Comparison of ENCODE assay signal across 25 cellular contexts in genomic region chr7:105952917-105953595, GRCh38.
"Had no signal": no experiment of that assay in that cellular context is flagged by ENCODE, and none has a peak within 500 bp of the region (broad histone marks: within the 10 kb centered on the region; RNA-seq: fewer than 3 reads in every experiment).

No MANE protein-coding gene starts in this region.

- H3K27ac ChIP-seq: suprapubic skin, testis, thoracic aorta, thyroid gland, tibial artery, tibial nerve, transverse colon, upper lobe of left lung, upper lobe of right lung, uterus, vagina had no signal

- ATAC-seq: stimulated activated effector memory CD8-positive, alpha-beta T cell treated with anti-CD3 and anti-CD28 coated beads, Interleukin-12 subunit alpha, Interleukin-12 subunit beta, amount 100 ng/mL, for 72 hours; stimulated activated memory B cell treated with anti-CD40 and anti-IgM and Interleukin-4, amounts not matched to agents 10 μg/mL and 1 μg/mL and 100 μg/mL, for 72 hours; stimulated activated naive B cell treated with anti-CD40 and anti-IgM and Interleukin-4, amounts not matched to agents 10 μg/mL and 1 μg/mL and 100 μg/mL, for 72 hours; stimulated activated naive CD8-positive, alpha-beta T cell treated with anti-CD3 and anti-CD28 coated beads, Interleukin-15, amount 100 ng/mL, for 72 hours; stimulated activated naive CD8-positive, alpha-beta T cell treated with anti-CD3 and anti-CD28 coated beads, Interleukin-15, Interleukin-2, amounts not matched to agents 100 U/mL and 50 U/mL, for 24 hours; upper lobe of right lung had no signal

- H3K36me3 ChIP-seq: stomach, suprapubic skin, thoracic aorta, thyroid gland, tibial artery, transverse colon, upper lobe of left lung, upper lobe of right lung, uterus, vagina had no signal

- H3K4me3 ChIP-seq: stomach, suprapubic skin, testis, thoracic aorta, thyroid gland, tibial artery, tibial nerve, transverse colon, upper lobe of left lung, upper lobe of right lung, uterus, vagina had no signal

- H3K4me1 ChIP-seq: stomach, suprapubic skin, testis, thyroid gland, tibial artery, tibial nerve, transverse colon, upper lobe of left lung, upper lobe of right lung, uterus, vagina had no signal

- H3K27me3 ChIP-seq: suprapubic skin, testis, thyroid gland, tibial artery, tibial nerve, transverse colon, upper lobe of left lung, upper lobe of right lung, uterus, vagina had no signal

- DNase-seq: stimulated activated CD4-positive, alpha-beta T cell treated with anti-CD3 and anti-CD28 coated beads, Interleukin-2, amount 100 ng/mL, for 48 hours; stimulated activated CD4-positive, alpha-beta T cell treated with anti-CD3 and anti-CD28 coated beads, Interleukin-4, amount 100 ng/mL, for 1 hour; stimulated activated CD4-positive, alpha-beta T cell treated with anti-CD3 and anti-CD28 coated beads, Interleukin-4, amount 100 ng/mL, for 24 hours; stimulated activated CD4-positive, alpha-beta T cell treated with anti-CD3 and anti-CD28 coated beads, Interleukin-4, amount 100 ng/mL, for 4 hours; stimulated activated CD8-positive, alpha-beta memory T cell treated with anti-CD3 and anti-CD28 coated beads, Interleukin-4, amount 100 ng/mL, for 48 hours; stimulated activated naive B cell treated with anti-CD40 and anti-IgM and Interleukin-4, amounts not matched to agents 10 μg/mL and 1 μg/mL and 100 μg/mL, for 72 hours; stimulated activated naive CD4-positive, alpha-beta T cell; stimulated activated naive CD4-positive, alpha-beta T cell treated with Interleukin-2 at 50 U/mL for 16 hours; stimulated activated naive CD8-positive, alpha-beta T cell treated with anti-CD3 and anti-CD28 coated beads, Interleukin-15, amount 100 ng/mL, for 72 hours; stimulated activated naive CD8-positive, alpha-beta T cell treated with anti-CD3 and anti-CD28 coated beads, Interleukin-15, Interleukin-2, amounts not matched to agents 100 U/mL and 50 U/mL, for 24 hours; stomach; substantia nigra; testis; thyroid gland; tibial artery; transverse colon; upper lobe of left lung; upper lobe of right lung; uterus had no signal

- H3K9me3 ChIP-seq: testis, thyroid gland, vagina had no signal
